Comparison of ENCODE assay signal across 1 cellular context in genomic region chr1:207028884-207029283, GRCh38.
TF ChIP-seq lines count a peak whose summit lies in the region.

No MANE protein-coding gene starts in this region.

TF ChIP-seq in A549, 52 proteins besides CTCF, POLR2A, EP300 and RAD21 (continued from another document):
- TF ChIP-seq, protein P1, sequence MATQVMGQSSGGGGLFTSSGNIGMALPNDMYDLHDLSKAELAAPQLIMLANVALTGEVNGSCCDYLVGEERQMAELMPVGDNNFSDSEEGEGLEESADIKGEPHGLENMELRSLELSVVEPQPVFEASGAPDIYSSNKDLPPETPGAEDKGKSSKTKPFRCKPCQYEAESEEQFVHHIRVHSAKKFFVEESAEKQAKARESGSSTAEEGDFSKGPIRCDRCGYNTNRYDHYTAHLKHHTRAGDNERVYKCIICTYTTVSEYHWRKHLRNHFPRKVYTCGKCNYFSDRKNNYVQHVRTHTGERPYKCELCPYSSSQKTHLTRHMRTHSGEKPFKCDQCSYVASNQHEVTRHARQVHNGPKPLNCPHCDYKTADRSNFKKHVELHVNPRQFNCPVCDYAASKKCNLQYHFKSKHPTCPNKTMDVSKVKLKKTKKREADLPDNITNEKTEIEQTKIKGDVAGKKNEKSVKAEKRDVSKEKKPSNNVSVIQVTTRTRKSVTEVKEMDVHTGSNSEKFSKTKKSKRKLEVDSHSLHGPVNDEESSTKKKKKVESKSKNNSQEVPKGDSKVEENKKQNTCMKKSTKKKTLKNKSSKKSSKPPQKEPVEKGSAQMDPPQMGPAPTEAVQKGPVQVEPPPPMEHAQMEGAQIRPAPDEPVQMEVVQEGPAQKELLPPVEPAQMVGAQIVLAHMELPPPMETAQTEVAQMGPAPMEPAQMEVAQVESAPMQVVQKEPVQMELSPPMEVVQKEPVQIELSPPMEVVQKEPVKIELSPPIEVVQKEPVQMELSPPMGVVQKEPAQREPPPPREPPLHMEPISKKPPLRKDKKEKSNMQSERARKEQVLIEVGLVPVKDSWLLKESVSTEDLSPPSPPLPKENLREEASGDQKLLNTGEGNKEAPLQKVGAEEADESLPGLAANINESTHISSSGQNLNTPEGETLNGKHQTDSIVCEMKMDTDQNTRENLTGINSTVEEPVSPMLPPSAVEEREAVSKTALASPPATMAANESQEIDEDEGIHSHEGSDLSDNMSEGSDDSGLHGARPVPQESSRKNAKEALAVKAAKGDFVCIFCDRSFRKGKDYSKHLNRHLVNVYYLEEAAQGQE (IDR thresholded peaks at IDR 0.05): no peak
- TF ChIP-seq SMC3 (IDR thresholded peaks at IDR 0.05): no peak
